Comparison of ENCODE assay signal across 14 cellular contexts in the genomic region with DNA sequence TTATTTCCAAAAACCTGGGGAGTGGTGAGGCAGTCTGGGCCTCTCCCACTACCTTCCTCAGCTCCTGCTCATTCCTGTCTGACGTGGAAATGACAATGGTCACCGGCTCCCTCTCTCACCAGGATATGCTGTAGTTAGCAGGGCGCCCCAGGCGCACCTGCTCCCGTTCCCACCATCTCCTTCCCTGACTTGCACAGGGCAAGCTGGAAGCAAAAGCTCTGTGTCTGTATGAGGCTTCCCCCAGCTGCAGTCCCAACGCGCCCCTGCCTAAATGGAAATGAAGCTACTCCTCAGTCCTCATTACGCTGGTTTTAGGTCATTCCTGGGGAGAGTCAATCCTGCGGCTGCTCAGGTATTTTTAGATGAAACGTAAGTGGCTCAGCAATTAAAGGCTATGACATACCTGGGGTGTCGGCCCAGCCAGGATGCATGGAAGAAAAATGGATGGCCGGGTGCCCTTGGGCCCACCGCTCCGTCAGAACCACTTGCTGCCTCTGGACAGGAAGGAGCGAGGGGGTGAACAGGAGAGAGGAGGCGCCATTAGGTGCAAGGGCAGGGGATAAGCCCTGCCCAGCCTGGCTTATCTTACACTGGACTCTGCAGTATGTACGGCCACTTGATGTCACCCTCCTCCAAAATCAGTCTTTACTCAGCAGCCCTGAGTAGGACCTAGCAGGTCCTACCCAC. TPM values are rescaled to one million over a fixed set of nuclear protein-coding genes. Genes with fewer than 3 reads are reported as not detected.
A peak's percentile ranks its signal among the peaks of the same experiment; 100 is the strongest.
DNase-seq lines count a peak whose midpoint lies in the region; ATAC-seq and TF ChIP-seq lines count a peak whose summit lies in the region.
"Had no signal": no experiment of that assay in that cellular context is flagged by ENCODE, and none has a peak within 500 bp of the region (broad histone marks: within the 10 kb centered on the region; RNA-seq: fewer than 3 reads in every experiment).

No MANE protein-coding gene starts in this region.

- peaks cover 4% of the 10 kb centered on the region for H3K4me1 Mint-ChIP-seq in activated T-cell treated with anti-CD3 and anti-CD28 coated beads, Interleukin-2, amount 50 U/mL, for 24 hours (ENCODE audit: low read depth)

- H3K4me1 ChIP-seq in right cardiac atrium (ENCODE audit: control insufficient read depth, insufficient read depth, low read length) = peaks cover 15% of the 10 kb centered on the region
- peaks cover 38% of the 10 kb centered on the region for H3K4me1 ChIP-seq in suprapubic skin
- H3K4me1 ChIP-seq: prostate gland had no signal

- no peaks in the 10 kb centered on the region for H3K9me3 Mint-ChIP-seq in activated T-cell treated with anti-CD3 and anti-CD28 coated beads, Interleukin-2, amount 50 U/mL, for 24 hours

- TF ChIP-seq CTCF in suprapubic skin (IDR thresholded peaks at IDR 0.05) = no peak

- peaks cover 13% of the 10 kb centered on the region for H3K36me3 ChIP-seq in suprapubic skin
- H3K36me3 ChIP-seq: prostate gland had no signal

- ATAC-seq in right cardiac atrium (peak; percentile 26 to 42), GM19035 (IDR thresholded peaks at IDR 0.05; ENCODE audit: unreplicated experiment) (no peak)

- no peak overlapping the region for H3K4me3 ChIP-seq in right cardiac atrium (ENCODE audit: low read length)
- no peak overlapping the region for H3K4me3 ChIP-seq in suprapubic skin
- H3K4me3 ChIP-seq: prostate gland had no signal

- WGBS in right cardiac atrium = 78% methylated on average over 17 of the region's 17 CpGs
- WGBS in suprapubic skin = 84% methylated on average over 17 of the region's 17 CpGs

- H3K4me3 Mint-ChIP-seq in activated T-cell treated with anti-CD3 and anti-CD28 coated beads, Interleukin-2, amount 50 U/mL, for 24 hours = no peak overlapping the region

- no peak overlapping the region for H3K27ac ChIP-seq in right cardiac atrium (ENCODE audit: low read length)
- peak overlapping the region; percentile 96 for H3K27ac ChIP-seq in suprapubic skin

- no peak for TF ChIP-seq EP300 in suprapubic skin (IDR thresholded peaks at IDR 0.05)

- no peaks in the 10 kb centered on the region for H3K27me3 Mint-ChIP-seq in activated T-cell treated with anti-CD3 and anti-CD28 coated beads, Interleukin-2, amount 50 U/mL, for 24 hours

- H3K27me3 ChIP-seq in right cardiac atrium (ENCODE audit: control insufficient read depth, insufficient read depth) (no peaks in the 10 kb centered on the region), suprapubic skin (no peaks in the 10 kb centered on the region)

- TF ChIP-seq POLR2A in suprapubic skin (IDR thresholded peaks at IDR 0.05) = no peak

- H3K9me3 ChIP-seq in right cardiac atrium (ENCODE audit: control insufficient read depth, low read length) (no peaks in the 10 kb centered on the region), suprapubic skin (no peaks in the 10 kb centered on the region)
- H3K9me3 ChIP-seq: prostate gland had no signal

- intact Hi-C loops in right cardiac atrium (cut with DNase I) = no loop called here

- DNase-seq in activated T-cell treated with anti-CD3 and anti-CD28 coated beads, Interleukin-2, amount 50 U/mL, for 24 hours = no peak
- DNase-seq in activated T-cell treated with anti-CD3 and anti-CD28 coated beads for 4 hours (no peak), RKO (ENCODE audit: low spot score) (peak; percentile 7), right cardiac atrium (peak in 1 of 3 donors; percentile 59), suprapubic skin (ENCODE audit: low spot score in 2 of 2) (no peak), DMS114 treated with DMSO at 0.1 percent for 48 hours (lab: John Stamatoyannopoulos, UW; ENCODE audit: unreplicated experiment) (no peak), NCI-H510A treated with DMSO at 0.1 percent for 48 hours (lab: John Stamatoyannopoulos, UW) (no peak)
- DNase-seq: amniotic stem cell, COR-L47, islet precursor cell, NCI-H2081, T-helper 2 cell had no signal

- peaks cover 15% of the 10 kb centered on the region for H3K36me3 Mint-ChIP-seq in activated T-cell treated with anti-CD3 and anti-CD28 coated beads, Interleukin-2, amount 50 U/mL, for 24 hours (ENCODE audit: low read depth)

- peak overlapping the region; percentile 20 for H3K27ac Mint-ChIP-seq in activated T-cell treated with anti-CD3 and anti-CD28 coated beads, Interleukin-2, amount 50 U/mL, for 24 hours

RNA-seq across cellular contexts. Expression of a gene that starts 32.4 kb away (rescaled TPM):
- total RNA-seq in right cardiac atrium = 10 to 100 TPM; 11.1 to 13.6 (median 12.2) TPM
- 16.5 TPM for polyA plus RNA-seq in right cardiac atrium
- 10 to 100 TPM in 2 of 4 donors, 1 to 10 TPM in 2; 3.5 to 25.8 (median 10.8) TPM for total RNA-seq in suprapubic skin
